Comparison of ENCODE assay signal across 18 cellular contexts in genomic region chr1:19120070-19120469, GRCh38.
A peak's percentile ranks its signal among the peaks of the same experiment; 100 is the strongest.
DNase-seq lines count a peak whose midpoint lies in the region; FAIRE-seq and TF ChIP-seq lines count a peak whose summit lies in the region.
"Had no signal": no experiment of that assay in that cellular context is flagged by ENCODE, and none has a peak within 500 bp of the region (broad histone marks: within the 10 kb centered on the region; RNA-seq: fewer than 3 reads in every experiment).

No MANE protein-coding gene starts in this region.

- no peaks in the 10 kb centered on the region for H3K27me3 Mint-ChIP-seq in activated CD4-positive, alpha-beta T cell treated with anti-CD3 and anti-CD28 coated beads, Interleukin-2, amount 10 ng/mL, durations not matched to agents 24 days and 14 days
- no peaks in the 10 kb centered on the region for H3K27me3 Mint-ChIP-seq in astrocyte (ENCODE audit: low read depth, unreplicated experiment)
- peaks cover 5% of the 10 kb centered on the region for H3K27me3 Mint-ChIP-seq in glutamatergic neuron (ENCODE audit: unreplicated experiment)
- H3K27me3 Mint-ChIP-seq: CD4-positive, alpha-beta memory T cell had no signal

- H3K27me3 ChIP-seq in astrocyte (ENCODE audit: insufficient read depth, low read length) = no peaks in the 10 kb centered on the region

- H3K4me1 ChIP-seq in astrocyte (ENCODE audit: insufficient read depth, low read length) = no peaks in the 10 kb centered on the region
- H3K4me1 ChIP-seq: HAP-1 had no signal

- no peaks in the 10 kb centered on the region for H3K79me2 ChIP-seq in astrocyte (ENCODE audit: insufficient read depth, low read length)

- intact Hi-C loops in activated CD4-positive, alpha-beta T cell treated with anti-CD3 and anti-CD28 coated beads, Interleukin-2, amount 10 ng/mL, durations not matched to agents 24 days and 14 days (cut with micrococcal nuclease) = loop anchor here (5.0 kb wide), 1 partner anchor 37 kb away; no protein-coding TSS in a partner anchor

- peaks cover 86% of the 10 kb centered on the region for H3K36me3 ChIP-seq in astrocyte (ENCODE audit: insufficient read depth, low read length)

- no peak overlapping the region for H3K9ac ChIP-seq in astrocyte (ENCODE audit: low read length)
- H3K9ac ChIP-seq: GM23248 had no signal

- FAIRE-seq in astrocyte (lab: Jason Lieb, UNC) = no peak
- FAIRE-seq: A204.1, G401.6, GM12892, GM18507 had no signal

- no peak for TF ChIP-seq CTCF in astrocyte (IDR thresholded peaks at IDR 0.05; ENCODE audit: insufficient read depth, low read depth, low read length)
- no peak for TF ChIP-seq CTCF in glutamatergic neuron (IDR thresholded peaks at IDR 0.05; ENCODE audit: partially characterized antibody, unreplicated experiment)
- TF ChIP-seq CTCF in GM10266 (IDR thresholded peaks at IDR 0.05; ENCODE audit: control insufficient read depth, insufficient read depth, low read depth, missing control alignments) = no peak

- no peaks in the 10 kb centered on the region for H3K9me3 ChIP-seq in astrocyte (ENCODE audit: insufficient read depth, low read depth, low read length)
- H3K9me3 ChIP-seq: HAP-1 had no signal

- peaks cover 20% of the 10 kb centered on the region for H3K4me1 Mint-ChIP-seq in activated CD4-positive, alpha-beta T cell treated with anti-CD3 and anti-CD28 coated beads, Interleukin-2, amount 10 ng/mL, durations not matched to agents 24 days and 14 days
- H3K4me1 Mint-ChIP-seq in astrocyte (ENCODE audit: low read depth, unreplicated experiment) (peaks cover 3% of the 10 kb centered on the region), glutamatergic neuron (ENCODE audit: low read depth, unreplicated experiment) (no peaks in the 10 kb centered on the region)

- no peaks in the 10 kb centered on the region for H3K9me3 Mint-ChIP-seq in activated CD4-positive, alpha-beta T cell treated with anti-CD3 and anti-CD28 coated beads, Interleukin-2, amount 10 ng/mL, durations not matched to agents 24 days and 14 days
- H3K9me3 Mint-ChIP-seq in astrocyte (ENCODE audit: unreplicated experiment) (no peaks in the 10 kb centered on the region), glutamatergic neuron (ENCODE audit: unreplicated experiment) (peaks cover 2% of the 10 kb centered on the region)
- H3K9me3 Mint-ChIP-seq: CD14-positive monocyte; CD4-positive, alpha-beta memory T cell had no signal

- peaks cover 84% of the 10 kb centered on the region for H3K36me3 Mint-ChIP-seq in activated CD4-positive, alpha-beta T cell treated with anti-CD3 and anti-CD28 coated beads, Interleukin-2, amount 10 ng/mL, durations not matched to agents 24 days and 14 days (ENCODE audit: low read depth)
- H3K36me3 Mint-ChIP-seq in astrocyte (ENCODE audit: low read depth, unreplicated experiment) (peaks cover 44% of the 10 kb centered on the region), glutamatergic neuron (ENCODE audit: unreplicated experiment) (no peaks in the 10 kb centered on the region)

- H4K20me1 ChIP-seq in astrocyte (ENCODE audit: insufficient read depth, low read length) = peaks cover 25% of the 10 kb centered on the region

- no peak for DNase-seq in activated CD4-positive, alpha-beta T cell treated with anti-CD3 and anti-CD28 coated beads, Interleukin-2, amount 10 ng/mL, durations not matched to agents 24 days and 14 days
- DNase-seq in activated CD4-positive, alpha-beta T cell treated with anti-CD3 and anti-CD28 coated beads, Interleukin-2, amount 50 U/mL, for 48 hours = no peak
- DNase-seq in astrocyte (ENCODE audit: low read depth) = no peak
- no peak for DNase-seq in glutamatergic neuron
- no peak for DNase-seq in NCI-H2196 treated with DMSO at 0.1 percent for 48 hours (lab: John Stamatoyannopoulos, UW; ENCODE audit: unreplicated experiment)
- DNase-seq in GM10266 (ENCODE audit: extremely low spot score) = no peak
- no peak for DNase-seq in AG20443 (ENCODE audit: low spot score)
- DNase-seq: ACHN; AML-193; Calu3; CD4-positive, alpha-beta memory T cell; GM23248 had no signal

- H3K4me3 Mint-ChIP-seq in activated CD4-positive, alpha-beta T cell treated with anti-CD3 and anti-CD28 coated beads, Interleukin-2, amount 10 ng/mL, durations not matched to agents 24 days and 14 days = no peak overlapping the region
- H3K4me3 Mint-ChIP-seq in astrocyte (ENCODE audit: unreplicated experiment) = no peak overlapping the region
- H3K4me3 Mint-ChIP-seq in glutamatergic neuron (ENCODE audit: unreplicated experiment) = no peak overlapping the region
- H3K4me3 Mint-ChIP-seq: CD4-positive, alpha-beta memory T cell had no signal

- peak overlapping the region; percentile 36 for H3K27ac Mint-ChIP-seq in activated CD4-positive, alpha-beta T cell treated with anti-CD3 and anti-CD28 coated beads, Interleukin-2, amount 10 ng/mL, durations not matched to agents 24 days and 14 days
- H3K27ac Mint-ChIP-seq in astrocyte (ENCODE audit: unreplicated experiment) (peak overlapping the region; percentile 6), glutamatergic neuron (ENCODE audit: unreplicated experiment) (peak overlapping the region; percentile 60)

- H3K4me3 ChIP-seq in astrocyte (ENCODE audit: insufficient read depth, low read depth, low read length) = no peak overlapping the region
- H3K4me3 ChIP-seq: GM23248, HAP-1 had no signal

- no peak overlapping the region for H3K27ac ChIP-seq in astrocyte (ENCODE audit: low read depth, low read length)
- H3K27ac ChIP-seq: GM23248 had no signal

- no peak overlapping the region for H3K4me2 ChIP-seq in astrocyte (ENCODE audit: low read length)

- H2AFZ ChIP-seq in astrocyte (ENCODE audit: low read depth, low read length) = no peak overlapping the region
- H2AFZ ChIP-seq: GM23248 had no signal

Comparison
In these comparisons a context has a peak if more than half of its experiments do, and no peak if none do; other contexts are left out.
1. H3K27ac Mint-ChIP-seq: peak in every context shown above with its lines; median percentile 60 in glutamatergic neuron; 36 in activated CD4-positive, alpha-beta T cell treated with anti-CD3 and anti-CD28 coated beads, Interleukin-2, amount 10 ng/mL, durations not matched to agents 24 days and 14 days; 6 in astrocyte.